13 cellular contexts compared by ENCODE assay signal in genomic region chr11:121473064-121473777, GRCh38. TPM values are rescaled to one million over a fixed set of nuclear protein-coding genes. Genes with fewer than 3 reads are reported as not detected.
DNase-seq lines count a peak whose midpoint lies in the region; ATAC-seq and TF ChIP-seq lines count a peak whose summit lies in the region.
"Had no signal": no experiment of that assay in that cellular context is flagged by ENCODE, and none has a peak within 500 bp of the region (broad histone marks: within the 10 kb centered on the region; RNA-seq: fewer than 3 reads in every experiment).

No MANE protein-coding gene starts in this region.

- peaks cover 0 to 31% (median 15%) of the 10 kb centered on the region in 11 experiments; a peak in 14 of 22 replicates for H3K36me3 ChIP-seq in BLaER1 treated with 17β-estradiol and CSF1 and Interleukin-3, amounts not matched to agents 10 nM and 100 nM
- H3K36me3 ChIP-seq in IMR-90 (ENCODE audit: control insufficient read depth, insufficient read depth, low read length) (no peaks in the 10 kb centered on the region), tibial nerve (no peaks in the 10 kb centered on the region)

- no peak for TF ChIP-seq EP300 in tibial nerve (IDR thresholded peaks at IDR 0.05)

- H4K5ac ChIP-seq in IMR-90 (ENCODE audit: low read depth, low read length), result no peak overlapping the region

- no peak overlapping the region for H2BK20ac ChIP-seq in IMR-90 (ENCODE audit: low read depth, low read length)

- no peak overlapping the region for H3K56ac ChIP-seq in IMR-90 (ENCODE audit: extremely low read depth, insufficient read depth, low read length)

- dilution Hi-C loops in IMR-90 (cut with HindIII; ENCODE audit: low sequenced_read_pairs, unreplicated experiment), result no loop called here

- no peaks in the 10 kb centered on the region for H3K79me1 ChIP-seq in IMR-90 (ENCODE audit: low read depth in 1 of 2, low read length in 2 of 2)

- H2BK15ac ChIP-seq in IMR-90 (ENCODE audit: low read depth, low read length), result no peak overlapping the region

- H3K27me3 ChIP-seq in BLaER1 treated with 17β-estradiol and CSF1 and Interleukin-3, amounts not matched to agents 10 nM and 100 nM, result peaks cover 0 to 28% (median 0%) of the 10 kb centered on the region in 11 experiments; a peak in 4 of 22 replicates
- H3K27me3 ChIP-seq in IMR-90 (ENCODE audit: control insufficient read depth, insufficient read depth, low read length) (peaks cover 4% of the 10 kb centered on the region; the same call in 1 of the 2 replicates), tibial nerve (no peaks in the 10 kb centered on the region)

- H3K18ac ChIP-seq in IMR-90 (ENCODE audit: low read depth, low read length), result no peak overlapping the region

- H2AK9ac ChIP-seq in IMR-90 (replicated peaks; ENCODE audit: low read depth, low read length, poor library complexity), result no peak overlapping the region

- H3K4me1 ChIP-seq in BLaER1 treated with 17β-estradiol and CSF1 and Interleukin-3, amounts not matched to agents 10 nM and 100 nM, result peaks cover 26 to 61% (median 55%) of the 10 kb centered on the region in 10 experiments
- H3K4me1 ChIP-seq in IMR-90 (ENCODE audit: control insufficient read depth, insufficient read depth, low read length) (no peaks in the 10 kb centered on the region), tibial nerve (peaks cover 0 to 6% (median 0%) of the 10 kb centered on the region in 4 donors)

- H3K4me2 ChIP-seq in BLaER1 treated with 17β-estradiol and CSF1 and Interleukin-3, amounts not matched to agents 10 nM and 100 nM, result peak overlapping the region in 10 of 11 experiments; percentile 9 to 54 (median 36); a peak in 15 of 22 replicates
- no peak overlapping the region for H3K4me2 ChIP-seq in IMR-90 (ENCODE audit: low read depth, low read length)

- intact Hi-C loops in IMR-90 (cut with micrococcal nuclease), result no loop called here
- intact Hi-C loops in natural killer cell (cut with micrococcal nuclease), result loop anchor here (2.0 kb wide), 1 partner anchor 42 kb away; no protein-coding TSS in a partner anchor

- no peak overlapping the region for H2BK5ac ChIP-seq in IMR-90 (ENCODE audit: low read depth, low read length, poor library complexity, severe bottlenecking)

- H4K91ac ChIP-seq in IMR-90 (ENCODE audit: insufficient read depth, low read depth, low read length), result no peak overlapping the region

- no peak overlapping the region for H3K14ac ChIP-seq in IMR-90 (replicated peaks; ENCODE audit: low read depth, low read length)

- no peaks in the 10 kb centered on the region for H3K9me3 Mint-ChIP-seq in natural killer cell
- H3K9me3 Mint-ChIP-seq: activated T-helper 2 cell treated with anti-CD3 and anti-CD28 coated beads, Interferon-gamma antibody, Interleukin-2, Interleukin-4, amounts not matched to agents 10 μg/mL and 5 μg/mL and 100 μg/mL, durations not matched to agents 14 hours and 24 hours and 36 hours had no signal

- H3K4me3 Mint-ChIP-seq in natural killer cell, result peak overlapping the region; percentile 88

- no peak for TF ChIP-seq RAD21 in IMR-90 (IDR thresholded peaks at IDR 0.05; ENCODE audit: low read length)

- in situ Hi-C loops in IMR-90 (cut with MboI; ENCODE audit: low sequenced_read_pairs), result loop anchor here (25.0 kb wide), 1 partner anchor 639 kb away; the partner anchor contains the start of gene BLID

- no peaks in the 10 kb centered on the region for H3K27me3 Mint-ChIP-seq in natural killer cell (ENCODE audit: low read depth in 2 of 2)

- peaks cover 89 to 95% of the 10 kb centered on the region in 2 donors for H3K4me1 Mint-ChIP-seq in natural killer cell

- no peak overlapping the region for H2AFZ ChIP-seq in IMR-90 (replicated peaks; ENCODE audit: low read length, poor library complexity)

- BruUV-seq in IMR-90 (replicated peaks; lab: Mats Ljungman, UMichigan), result no TSS peak

- TF ChIP-seq CTCF in IMR-90 (conservative IDR thresholded peaks at IDR 0.05; ENCODE audit: low read depth, low read length), result no peak
- no peak for TF ChIP-seq CTCF in natural killer cell (IDR thresholded peaks at IDR 0.05)
- no peak for TF ChIP-seq CTCF in tibial nerve (IDR thresholded peaks at IDR 0.05)

- H3K9me3 ChIP-seq in BLaER1 treated with 17β-estradiol and CSF1 and Interleukin-3, amounts not matched to agents 10 nM and 100 nM (replicated peaks in 1 of 11), result peaks cover 0 to 4% (median 0%) of the 10 kb centered on the region in 11 experiments; a peak in 1 of 22 replicates
- H3K9me3 ChIP-seq in IMR-90 (ENCODE audit: control insufficient read depth, insufficient read depth, low read length) (no peaks in the 10 kb centered on the region), tibial nerve (no peaks in the 10 kb centered on the region)

- no peak overlapping the region for H2AK5ac ChIP-seq in IMR-90 (ENCODE audit: low read depth, low read length)

- peak; percentile 73 for DNase-seq in IMR-90
- no peak for DNase-seq in natural killer cell
- DNase-seq in tibial nerve (ENCODE audit: low spot score in 2 of 2), result no peak
- DNase-seq in KG1 (lab: John Stamatoyannopoulos, UW), result no peak
- DNase-seq in activated effector memory CD4-positive, alpha-beta T cell treated with anti-CD3 and anti-CD28 coated beads, Interleukin-2, amount 50 U/mL, for 16 hours, result no peak
- DNase-seq: DMS53; effector CD4-positive, alpha-beta T cell; stimulated activated CD4-positive, alpha-beta T cell treated with anti-CD3 and anti-CD28 coated beads, Interleukin-4, amount 100 ng/mL, for 1 hour; trophoblast cell had no signal

- TF ChIP-seq POLR2A in IMR-90 (IDR thresholded peaks at IDR 0.05; ENCODE audit: low read depth, low read length) (no peak), tibial nerve (IDR thresholded peaks at IDR 0.05) (no peak)

- no peaks in the 10 kb centered on the region for H3K9me1 ChIP-seq in IMR-90 (ENCODE audit: insufficient read depth, low read length)

- H3K9ac ChIP-seq in BLaER1 treated with 17β-estradiol and CSF1 and Interleukin-3, amounts not matched to agents 10 nM and 100 nM, result no peak overlapping the region
- H3K9ac ChIP-seq in IMR-90 (ENCODE audit: low read depth, low read length), result no peak overlapping the region

- ATAC-seq in IMR-90 (ENCODE audit: low read depth), result peak; percentile 79
- ATAC-seq in natural killer cell, result peak in 1 of 3 donors; percentile 40
- ATAC-seq in GM18498 (IDR thresholded peaks at IDR 0.05; ENCODE audit: unreplicated experiment), result no peak

- POLR2A ChIA-PET in IMR-90 (lab: Charles Lee; ENCODE audit: unreplicated experiment), result no interaction called here

- no peak overlapping the region for H4K8ac ChIP-seq in IMR-90 (ENCODE audit: low read depth in 2 of 2, low read length in 2 of 2)

- H3K36me3 Mint-ChIP-seq in natural killer cell, result peaks cover 11% of the 10 kb centered on the region

- no peak overlapping the region for H3K23ac ChIP-seq in IMR-90 (ENCODE audit: low read depth, low read length)

- no peak overlapping the region for H3K4ac ChIP-seq in IMR-90 (ENCODE audit: low read depth, low read length)

- WGBS in IMR-90 (ENCODE audit: extremely low coverage in 2 of 2, insufficient read length in 1 of 2), 2 experiments, result 88% methylated on average over 4 of the region's 8 CpGs; no CpG with 5 or more reads in 1 of the 2 experiments
- 62 to 69% methylated on average over 8 of the region's 8 CpGs for WGBS in tibial nerve, 2 donors

- H3K27ac Mint-ChIP-seq in natural killer cell, result peak overlapping the region; percentile 98 to 99
- H3K27ac Mint-ChIP-seq: activated T-helper 2 cell treated with anti-CD3 and anti-CD28 coated beads, Interferon-gamma antibody, Interleukin-2, Interleukin-4, amounts not matched to agents 10 μg/mL and 5 μg/mL and 100 μg/mL, durations not matched to agents 14 hours and 24 hours and 36 hours had no signal

- CTCF ChIA-PET in IMR-90 (lab: Yijun Ruan, JAX), result no interaction called here

- no peaks in the 10 kb centered on the region for H4K20me1 ChIP-seq in BLaER1 treated with 17β-estradiol and CSF1 and Interleukin-3, amounts not matched to agents 10 nM and 100 nM
- no peaks in the 10 kb centered on the region for H4K20me1 ChIP-seq in IMR-90 (ENCODE audit: insufficient read depth, low read length)

- no peak overlapping the region for H3K4me3 ChIP-seq in BLaER1 treated with 17β-estradiol and CSF1 and Interleukin-3, amounts not matched to agents 10 nM and 100 nM
- no peak overlapping the region for H3K4me3 ChIP-seq in IMR-90 (ENCODE audit: insufficient read depth, low read depth, low read length)
- no peak overlapping the region for H3K4me3 ChIP-seq in tibial nerve

- H3K27ac ChIP-seq in BLaER1 treated with 17β-estradiol and CSF1 and Interleukin-3, amounts not matched to agents 10 nM and 100 nM, result no peak overlapping the region
- H3K27ac ChIP-seq in IMR-90 (ENCODE audit: insufficient read depth, low read length), result no peak overlapping the region
- peak overlapping the region; percentile 58 for H3K27ac ChIP-seq in cingulate gyrus (ENCODE audit: low read depth, low read length)
- no peak overlapping the region for H3K27ac ChIP-seq in tibial nerve

- H2BK120ac ChIP-seq in IMR-90 (ENCODE audit: low read depth, low read length), result no peak overlapping the region

TF ChIP-seq in IMR-90, 13 proteins besides CTCF, POLR2A, EP300 and RAD21 (continues in another document):
- TF ChIP-seq SMC3 (IDR thresholded peaks at IDR 0.05; ENCODE audit: low read depth, low read length) (no peak), MAFK (IDR thresholded peaks at IDR 0.05; ENCODE audit: low read depth, low read length) (no peak), CEBPB (IDR thresholded peaks at IDR 0.05; ENCODE audit: low read depth, low read length) (no peak), MXI1 (IDR thresholded peaks at IDR 0.05; ENCODE audit: borderline replicate concordance, low read depth, low read length) (no peak), MAZ (IDR thresholded peaks at IDR 0.05; ENCODE audit: borderline replicate concordance, low read depth, low read length) (no peak), RFX5 (IDR thresholded peaks at IDR 0.05; ENCODE audit: low read depth, low read length) (no peak), NFE2L2 (IDR thresholded peaks at IDR 0.05; ENCODE audit: low read depth, low read length) (no peak), BHLHE40 (IDR thresholded peaks at IDR 0.05; ENCODE audit: low read depth, low read length) (no peak), RCOR1 (IDR thresholded peaks at IDR 0.05; ENCODE audit: insufficient replicate concordance, low read length) (no peak)
- TF ChIP-seq, protein P1, sequence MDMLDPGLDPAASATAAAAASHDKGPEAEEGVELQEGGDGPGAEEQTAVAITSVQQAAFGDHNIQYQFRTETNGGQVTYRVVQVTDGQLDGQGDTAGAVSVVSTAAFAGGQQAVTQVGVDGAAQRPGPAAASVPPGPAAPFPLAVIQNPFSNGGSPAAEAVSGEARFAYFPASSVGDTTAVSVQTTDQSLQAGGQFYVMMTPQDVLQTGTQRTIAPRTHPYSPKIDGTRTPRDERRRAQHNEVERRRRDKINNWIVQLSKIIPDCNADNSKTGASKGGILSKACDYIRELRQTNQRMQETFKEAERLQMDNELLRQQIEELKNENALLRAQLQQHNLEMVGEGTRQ (IDR thresholded peaks at IDR 0.05; ENCODE audit: low read depth, low read length), result no peak

RNA-seq across cellular contexts. Expression of gene SORL1, which starts 21.1 kb away (rescaled TPM):
- total RNA-seq in IMR-90 (2012; rRNA removed), result 1.9 and 2.0 TPM in 2 replicates
- polyA plus RNA-seq in IMR-90 (2012; rRNA removed), result 1.0 and 1.2 TPM in 2 replicates
- polyA plus RNA-seq in IMR-90 (2012; cell fraction: cytosol; rRNA removed), result 1.1 TPM in 2 replicates
- polyA plus RNA-seq in IMR-90 (2012; cell fraction: nucleus; rRNA removed; ENCODE audit: low replicate concordance), result 1.4 and 1.9 TPM in 2 replicates
- total RNA-seq in natural killer cell, result 100 to 1,000 TPM; 386 to 519 (median 456) TPM
- 10 to 100 TPM in 2 of 4 donors, 1 to 10 TPM in 2; 7.3 to 18.8 (median 12.3) TPM for total RNA-seq in tibial nerve

Comparison
In these comparisons a context has a peak if more than half of its experiments do, and no peak if none do; other contexts are left out.
1. RNA of gene SORL1, which starts 21.1 kb away (total RNA-seq): 386 to 519 TPM in natural killer cell; 7.3 to 18.8 TPM in tibial nerve and 1.9 to 2.0 TPM in IMR-90; every median in the first group is over 10 times any median in the second.